9 cellular contexts compared by ENCODE assay signal in the genomic region with DNA sequence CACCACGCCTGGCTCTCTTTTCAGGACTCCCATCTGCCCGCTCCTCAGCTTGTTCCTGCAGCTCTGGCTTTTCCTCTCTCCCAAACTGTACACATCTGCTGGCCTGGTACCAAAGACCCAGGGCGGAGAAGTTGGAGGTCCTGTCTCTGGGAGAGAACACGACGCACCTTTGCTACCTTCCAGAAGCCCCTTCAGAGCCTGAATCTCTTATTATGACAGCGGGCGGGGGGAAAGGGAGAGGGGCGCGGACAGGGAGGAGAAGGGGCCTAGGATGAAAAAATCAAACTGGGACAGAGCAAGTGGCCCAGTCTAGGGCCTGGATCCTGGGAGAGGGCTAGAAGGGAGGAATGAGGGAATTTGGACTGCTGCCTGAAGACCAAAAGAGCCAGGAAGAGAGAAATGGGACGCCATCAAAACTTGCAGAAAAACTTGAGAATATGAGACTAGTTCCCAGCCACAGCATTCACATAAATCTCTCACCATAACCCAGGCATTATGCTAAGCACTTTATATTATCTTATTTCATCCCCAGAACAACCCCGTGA. TPM values are rescaled to one million over a fixed set of nuclear protein-coding genes. Genes with fewer than 3 reads are reported as not detected.
DNase-seq lines count a peak whose midpoint lies in the region; ATAC-seq, FAIRE-seq and TF ChIP-seq lines count a peak whose summit lies in the region.
"Had no signal": no experiment of that assay in that cellular context is flagged by ENCODE, and none has a peak within 500 bp of the region (broad histone marks: within the 10 kb centered on the region; RNA-seq: fewer than 3 reads in every experiment).

No MANE protein-coding gene starts in this region.

- peaks cover 8% of the 10 kb centered on the region for H3K36me3 Mint-ChIP-seq in activated T-cell treated with anti-CD3 and anti-CD28 coated beads, Interleukin-2, amount 50 U/mL, for 4 hours (ENCODE audit: insufficient read depth)

- H3K9me3 Mint-ChIP-seq in activated T-cell treated with anti-CD3 and anti-CD28 coated beads, Interleukin-2, amount 50 U/mL, for 4 hours = no peaks in the 10 kb centered on the region

- TF ChIP-seq RAD21 in liver (IDR thresholded peaks at IDR 0.05) = no peak

- no peak for ATAC-seq in GM18858 (IDR thresholded peaks at IDR 0.05; ENCODE audit: unreplicated experiment)
- no peak for ATAC-seq in activated T-cell treated with anti-CD3 and anti-CD28 coated beads, Interleukin-2, amount 50 U/mL, for 4 hours

- no peak for TF ChIP-seq CTCF in bronchial epithelial cell (IDR thresholded peaks at IDR 0.05; ENCODE audit: insufficient read depth, low read length, severe bottlenecking)
- no peak for TF ChIP-seq CTCF in liver (IDR thresholded peaks at IDR 0.05; ENCODE audit: low read depth, low read length, missing input control)

- H3K4me1 ChIP-seq in HUES6 (ENCODE audit: control insufficient read depth, insufficient read depth, low read length) (peaks cover 33% of the 10 kb centered on the region), liver (ENCODE audit: control insufficient read depth in 4 of 4, insufficient read depth in 4 of 4, low read length in 3 of 4) (peaks cover 15 to 63% (median 40%) of the 10 kb centered on the region in 4 donors)

- H3K4me3 Mint-ChIP-seq in activated T-cell treated with anti-CD3 and anti-CD28 coated beads, Interleukin-2, amount 50 U/mL, for 4 hours = no peak overlapping the region

- peak overlapping the region; percentile 96 for H3K4me3 ChIP-seq in HUES6 (ENCODE audit: low read depth, low read length)
- peak overlapping the region; percentile 88 for H3K4me3 ChIP-seq in bronchial epithelial cell (ENCODE audit: low read depth, low read length)
- H3K4me3 ChIP-seq in liver (ENCODE audit: low read depth in 1 of 3, low read length in 3 of 3) = peak overlapping the region; percentile 69 to 99 (median 89)

- no peaks in the 10 kb centered on the region for H3K27me3 ChIP-seq in HUES6 (ENCODE audit: control insufficient read depth, insufficient read depth, low read length)
- H3K27me3 ChIP-seq in bronchial epithelial cell (ENCODE audit: control insufficient read depth, insufficient read depth, low read length) = no peaks in the 10 kb centered on the region
- no peaks in the 10 kb centered on the region for H3K27me3 ChIP-seq in liver (ENCODE audit: control insufficient read depth in 4 of 4, insufficient read depth in 4 of 4, low read length in 3 of 4)

- no peak overlapping the region for H3K27ac ChIP-seq in HUES6 (ENCODE audit: low read depth, low read length)
- H3K27ac ChIP-seq in liver (ENCODE audit: low read depth in 1 of 2, low read length in 2 of 2) = peak overlapping the region; percentile 97 to 99
- peak overlapping the region; percentile 99 for H3K27ac ChIP-seq in temporal lobe (ENCODE audit: low read depth, low read length)

- H3K4me1 Mint-ChIP-seq in activated T-cell treated with anti-CD3 and anti-CD28 coated beads, Interleukin-2, amount 50 U/mL, for 4 hours (ENCODE audit: low read depth) = peaks cover 31% of the 10 kb centered on the region

- H3K27me3 Mint-ChIP-seq in activated T-cell treated with anti-CD3 and anti-CD28 coated beads, Interleukin-2, amount 50 U/mL, for 4 hours (ENCODE audit: low read depth) = no peaks in the 10 kb centered on the region

- FAIRE-seq in bronchial epithelial cell (lab: Jason Lieb, UNC) = no peak

- peaks cover 10% of the 10 kb centered on the region for H3K36me3 ChIP-seq in HUES6 (ENCODE audit: control insufficient read depth, insufficient read depth, low read length)
- H3K36me3 ChIP-seq in bronchial epithelial cell (ENCODE audit: control insufficient read depth, insufficient read depth, low read length) = peaks cover 27% of the 10 kb centered on the region
- H3K36me3 ChIP-seq in liver (ENCODE audit: control insufficient read depth in 4 of 4, insufficient read depth in 3 of 4, low read depth in 1 of 4, low read length in 3 of 4) = peaks cover 4 to 13% (median 7%) of the 10 kb centered on the region in 4 donors

- H3K9ac ChIP-seq in HUES6 (ENCODE audit: low read length) = peak overlapping the region; percentile 30
- H3K9ac ChIP-seq in liver (ENCODE audit: low read depth in 1 of 2, low read length in 2 of 2) = peak overlapping the region; percentile 88 to 100

- H3K9me3 ChIP-seq in HUES6 (ENCODE audit: control insufficient read depth, insufficient read depth, low read depth, low read length) (no peaks in the 10 kb centered on the region), liver (ENCODE audit: control insufficient read depth in 4 of 4, low read length in 3 of 4) (no peaks in the 10 kb centered on the region)

- DNase-seq in bronchial epithelial cell (ENCODE audit: low read depth) = no peak
- DNase-seq in activated T-cell treated with anti-CD3 and anti-CD28 coated beads, Interleukin-2, amount 50 U/mL, for 4 hours = no peak
- no peak for DNase-seq in NCI-H1930 (lab: John Stamatoyannopoulos, UW)
- no peak for DNase-seq in NCI-H1417 treated with DMSO at 0.1 percent for 48 hours (lab: John Stamatoyannopoulos, UW)

- 16% methylated on average over 11 of the region's 11 CpGs for WGBS in liver

TF ChIP-seq in liver, 16 proteins besides CTCF, POLR2A, EP300 and RAD21:
- TF ChIP-seq TAF1 (conservative IDR thresholded peaks at IDR 0.05) (peak; percentile 43), FOXA2 (IDR thresholded peaks at IDR 0.05) (peak; percentile 2), JUND (IDR thresholded peaks at IDR 0.05) (no peak)
- TF ChIP-seq, protein P1, sequence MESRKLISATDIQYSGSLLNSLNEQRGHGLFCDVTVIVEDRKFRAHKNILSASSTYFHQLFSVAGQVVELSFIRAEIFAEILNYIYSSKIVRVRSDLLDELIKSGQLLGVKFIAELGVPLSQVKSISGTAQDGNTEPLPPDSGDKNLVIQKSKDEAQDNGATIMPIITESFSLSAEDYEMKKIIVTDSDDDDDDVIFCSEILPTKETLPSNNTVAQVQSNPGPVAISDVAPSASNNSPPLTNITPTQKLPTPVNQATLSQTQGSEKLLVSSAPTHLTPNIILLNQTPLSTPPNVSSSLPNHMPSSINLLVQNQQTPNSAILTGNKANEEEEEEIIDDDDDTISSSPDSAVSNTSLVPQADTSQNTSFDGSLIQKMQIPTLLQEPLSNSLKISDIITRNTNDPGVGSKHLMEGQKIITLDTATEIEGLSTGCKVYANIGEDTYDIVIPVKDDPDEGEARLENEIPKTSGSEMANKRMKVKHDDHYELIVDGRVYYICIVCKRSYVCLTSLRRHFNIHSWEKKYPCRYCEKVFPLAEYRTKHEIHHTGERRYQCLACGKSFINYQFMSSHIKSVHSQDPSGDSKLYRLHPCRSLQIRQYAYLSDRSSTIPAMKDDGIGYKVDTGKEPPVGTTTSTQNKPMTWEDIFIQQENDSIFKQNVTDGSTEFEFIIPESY (IDR thresholded peaks at IDR 0.05) = no peak
- TF ChIP-seq, protein P2, sequence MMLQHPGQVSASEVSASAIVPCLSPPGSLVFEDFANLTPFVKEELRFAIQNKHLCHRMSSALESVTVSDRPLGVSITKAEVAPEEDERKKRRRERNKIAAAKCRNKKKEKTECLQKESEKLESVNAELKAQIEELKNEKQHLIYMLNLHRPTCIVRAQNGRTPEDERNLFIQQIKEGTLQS (IDR thresholded peaks at IDR 0.05) = peak; percentile 34
- TF ChIP-seq, protein P3, sequence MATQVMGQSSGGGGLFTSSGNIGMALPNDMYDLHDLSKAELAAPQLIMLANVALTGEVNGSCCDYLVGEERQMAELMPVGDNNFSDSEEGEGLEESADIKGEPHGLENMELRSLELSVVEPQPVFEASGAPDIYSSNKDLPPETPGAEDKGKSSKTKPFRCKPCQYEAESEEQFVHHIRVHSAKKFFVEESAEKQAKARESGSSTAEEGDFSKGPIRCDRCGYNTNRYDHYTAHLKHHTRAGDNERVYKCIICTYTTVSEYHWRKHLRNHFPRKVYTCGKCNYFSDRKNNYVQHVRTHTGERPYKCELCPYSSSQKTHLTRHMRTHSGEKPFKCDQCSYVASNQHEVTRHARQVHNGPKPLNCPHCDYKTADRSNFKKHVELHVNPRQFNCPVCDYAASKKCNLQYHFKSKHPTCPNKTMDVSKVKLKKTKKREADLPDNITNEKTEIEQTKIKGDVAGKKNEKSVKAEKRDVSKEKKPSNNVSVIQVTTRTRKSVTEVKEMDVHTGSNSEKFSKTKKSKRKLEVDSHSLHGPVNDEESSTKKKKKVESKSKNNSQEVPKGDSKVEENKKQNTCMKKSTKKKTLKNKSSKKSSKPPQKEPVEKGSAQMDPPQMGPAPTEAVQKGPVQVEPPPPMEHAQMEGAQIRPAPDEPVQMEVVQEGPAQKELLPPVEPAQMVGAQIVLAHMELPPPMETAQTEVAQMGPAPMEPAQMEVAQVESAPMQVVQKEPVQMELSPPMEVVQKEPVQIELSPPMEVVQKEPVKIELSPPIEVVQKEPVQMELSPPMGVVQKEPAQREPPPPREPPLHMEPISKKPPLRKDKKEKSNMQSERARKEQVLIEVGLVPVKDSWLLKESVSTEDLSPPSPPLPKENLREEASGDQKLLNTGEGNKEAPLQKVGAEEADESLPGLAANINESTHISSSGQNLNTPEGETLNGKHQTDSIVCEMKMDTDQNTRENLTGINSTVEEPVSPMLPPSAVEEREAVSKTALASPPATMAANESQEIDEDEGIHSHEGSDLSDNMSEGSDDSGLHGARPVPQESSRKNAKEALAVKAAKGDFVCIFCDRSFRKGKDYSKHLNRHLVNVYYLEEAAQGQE (IDR thresholded peaks at IDR 0.05) = peak; percentile 11
TF ChIP-seq in liver: peak in this region for 4.

RNA-seq across cellular contexts. Expression of gene PER1, which starts 2.5 kb away (rescaled TPM):
- total RNA-seq in bronchial epithelial cell (21.9 and 26.4 TPM in 2 replicates), liver (10 to 100 TPM; 10.1 to 71.6 TPM), temporal lobe (15.5 TPM)
- polyA plus RNA-seq in liver = 10 to 100 TPM; 24.9 to 34.6 TPM
- 10 to 100 TPM; 30.4 to 36.9 (median 36.7) TPM for total RNA-seq in activated T-cell treated with anti-CD3 and anti-CD28 coated beads, Interleukin-2, amount 50 U/mL, for 4 hours

RNA-seq across cellular contexts. Expression of gene VAMP2, which starts 8.1 kb away (rescaled TPM):
- total RNA-seq in bronchial epithelial cell (2.1 and 4.4 TPM in 2 replicates), liver (1 to 10 TPM; 4.2 to 9.0 TPM), temporal lobe (62.2 TPM)
- 10 to 100 TPM; 11.4 to 25.9 TPM for polyA plus RNA-seq in liver
- 10 to 100 TPM; 49.6 to 67.5 (median 59.7) TPM for total RNA-seq in activated T-cell treated with anti-CD3 and anti-CD28 coated beads, Interleukin-2, amount 50 U/mL, for 4 hours

RNA-seq across cellular contexts. Expression of gene TMEM107, which starts 21.5 kb away (rescaled TPM):
- total RNA-seq in bronchial epithelial cell (20.2 and 24.2 TPM in 2 replicates), liver (1 to 10 TPM; 4.5 to 8.4 TPM), temporal lobe (11.6 TPM)
- 1 to 10 TPM; 3.0 to 3.9 TPM for polyA plus RNA-seq in liver
- total RNA-seq in activated T-cell treated with anti-CD3 and anti-CD28 coated beads, Interleukin-2, amount 50 U/mL, for 4 hours = 10 to 100 TPM; 11.9 to 18.6 (median 18.1) TPM

RNA-seq across cellular contexts. Expression of gene HES7, which starts 30.8 kb away (rescaled TPM):
- total RNA-seq in bronchial epithelial cell (0.13 and 1.3 TPM in 2 replicates), liver (not detected), temporal lobe (0.98 TPM)
- not detected for polyA plus RNA-seq in liver
- 1 to 10 TPM; 1.2 to 1.7 (median 1.4) TPM for total RNA-seq in activated T-cell treated with anti-CD3 and anti-CD28 coated beads, Interleukin-2, amount 50 U/mL, for 4 hours
- total RNA-seq: glomerular endothelial cell had no signal

RNA-seq across cellular contexts. Expression of gene BORCS6, which starts 35.3 kb away (rescaled TPM):
- total RNA-seq in bronchial epithelial cell (6.5 and 6.8 TPM in 2 replicates), liver (1 to 10 TPM; 5.1 to 6.8 TPM), temporal lobe (4.2 TPM)
- polyA plus RNA-seq in liver = 1 to 10 TPM; 4.1 to 6.4 TPM
- 1 to 10 TPM; 5.0 to 5.6 (median 5.2) TPM for total RNA-seq in activated T-cell treated with anti-CD3 and anti-CD28 coated beads, Interleukin-2, amount 50 U/mL, for 4 hours
